ENCODE assay signal across 2 cellular contexts in genomic region chr20:50070361-50070760, GRCh38.
A peak's percentile ranks its signal among the peaks of the same experiment; 100 is the strongest.
TF ChIP-seq lines count a peak whose summit lies in the region.

No MANE protein-coding gene starts in this region.

TF ChIP-seq in HCT116, 20 proteins besides CTCF, POLR2A, EP300 and RAD21:
- TF ChIP-seq TCF7L2 (IDR thresholded peaks at IDR 0.05; ENCODE audit: borderline replicate concordance, extremely low read depth, insufficient read depth, insufficient read length), result peak; percentile 22
- no peak for TF ChIP-seq FOSL1 (IDR thresholded peaks at IDR 0.05; ENCODE audit: low read depth)

TF ChIP-seq in WTC11, 78 proteins besides CTCF, POLR2A, EP300 and RAD21:
- TF ChIP-seq SP1 (CRISPR knock-in tag; conservative IDR thresholded peaks at IDR 0.05), result no peak
- TF ChIP-seq IRF2 (CRISPR knock-in tag; IDR thresholded peaks at IDR 0.05; ENCODE audit: borderline replicate concordance, low read depth), result no peak
- no peak for TF ChIP-seq GRHL2 (CRISPR knock-in tag; IDR thresholded peaks at IDR 0.05; ENCODE audit: insufficient replicate concordance, severe bottlenecking)
- TF ChIP-seq EMX1 (CRISPR knock-in tag; IDR thresholded peaks at IDR 0.05), result no peak
- peak; percentile 81; the same call in 1 of the 2 replicates for TF ChIP-seq ZNF121 (CRISPR knock-in tag; IDR thresholded peaks at IDR 0.05)
- TF ChIP-seq PRDM15 (CRISPR knock-in tag; IDR thresholded peaks at IDR 0.05), result no peak
- TF ChIP-seq ZNF423 (CRISPR knock-in tag; IDR thresholded peaks at IDR 0.05), result 0 out of 2 replicates have a peak, but pooled peaks have one; percentile 13
- no peak for TF ChIP-seq ZNF232 (CRISPR knock-in tag; IDR thresholded peaks at IDR 0.05)
- TF ChIP-seq NR3C1 (CRISPR knock-in tag; conservative IDR thresholded peaks at IDR 0.05; ENCODE audit: low read depth), result no peak
- no peak for TF ChIP-seq KAT7 (CRISPR knock-in tag; IDR thresholded peaks at IDR 0.05; ENCODE audit: borderline replicate concordance)
- TF ChIP-seq, protein P1, sequence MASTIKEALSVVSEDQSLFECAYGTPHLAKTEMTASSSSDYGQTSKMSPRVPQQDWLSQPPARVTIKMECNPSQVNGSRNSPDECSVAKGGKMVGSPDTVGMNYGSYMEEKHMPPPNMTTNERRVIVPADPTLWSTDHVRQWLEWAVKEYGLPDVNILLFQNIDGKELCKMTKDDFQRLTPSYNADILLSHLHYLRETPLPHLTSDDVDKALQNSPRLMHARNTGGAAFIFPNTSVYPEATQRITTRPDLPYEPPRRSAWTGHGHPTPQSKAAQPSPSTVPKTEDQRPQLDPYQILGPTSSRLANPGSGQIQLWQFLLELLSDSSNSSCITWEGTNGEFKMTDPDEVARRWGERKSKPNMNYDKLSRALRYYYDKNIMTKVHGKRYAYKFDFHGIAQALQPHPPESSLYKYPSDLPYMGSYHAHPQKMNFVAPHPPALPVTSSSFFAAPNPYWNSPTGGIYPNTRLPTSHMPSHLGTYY (CRISPR knock-in tag; IDR thresholded peaks at IDR 0.05), result no peak
